ENCODE assay signal across 8 cellular contexts in the genomic region with DNA sequence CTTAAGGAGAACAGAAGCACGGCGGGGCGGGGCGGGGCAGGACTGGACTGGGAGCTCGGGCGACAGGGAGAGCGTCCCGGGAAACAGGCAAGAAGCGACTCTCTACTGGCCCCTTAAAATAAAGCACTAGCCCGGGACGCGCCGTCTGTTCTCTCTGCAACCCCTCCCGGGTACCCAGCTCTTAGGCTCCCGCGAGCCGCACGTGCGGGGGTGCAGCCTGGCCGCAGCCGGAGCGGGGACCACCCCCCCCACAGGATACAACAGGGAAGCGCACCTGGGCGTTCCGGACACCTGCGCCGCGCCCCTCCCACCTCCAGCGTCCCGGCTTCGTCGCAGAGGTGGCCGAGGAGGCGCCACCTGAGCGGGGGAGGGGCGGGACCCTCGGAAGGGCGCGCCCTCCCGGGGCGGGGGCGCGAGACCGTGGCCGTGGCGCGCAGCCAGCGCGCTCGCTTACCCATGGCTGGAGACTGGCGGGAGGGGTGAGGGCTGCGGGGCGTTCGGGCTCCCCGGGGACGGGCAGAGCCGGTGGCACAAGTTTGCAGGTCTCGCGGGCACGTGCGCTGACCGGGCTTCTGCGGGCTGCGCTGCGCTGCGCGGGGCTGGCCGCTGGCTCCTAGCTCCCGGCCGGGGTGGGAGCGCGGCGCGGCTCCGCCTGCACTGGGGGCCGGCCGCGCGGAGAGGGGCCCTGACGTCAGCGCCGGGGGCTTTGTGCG.
DNase-seq lines count a peak whose midpoint lies in the region; ATAC-seq and TF ChIP-seq lines count a peak whose summit lies in the region.

No MANE protein-coding gene starts in this region.

- H3K27me3 Mint-ChIP-seq in activated CD8-positive, alpha-beta memory T cell treated with anti-CD3 and anti-CD28 coated beads, Interleukin-2, amount 10 ng/mL, durations not matched to agents 7 days and 5 days: peaks cover 44% of the 10 kb centered on the region

- TF ChIP-seq POLR2A in ovary (IDR thresholded peaks at IDR 0.05): no peak

- H3K36me3 ChIP-seq in HEK293 (ENCODE audit: control insufficient read depth in 2 of 2, insufficient read depth in 1 of 2, low read length in 2 of 2) (no peaks in the 10 kb centered on the region), ovary (no peaks in the 10 kb centered on the region)

- no peak for TF ChIP-seq EP300 in ovary (IDR thresholded peaks at IDR 0.05)

- H3K4me3 Mint-ChIP-seq in activated CD8-positive, alpha-beta memory T cell treated with anti-CD3 and anti-CD28 coated beads, Interleukin-2, amount 10 ng/mL, durations not matched to agents 7 days and 5 days: no peak overlapping the region

- no peak for TF ChIP-seq CTCF in AG09309 (IDR thresholded peaks at IDR 0.05; ENCODE audit: control insufficient read depth, insufficient read depth, low read depth, low read length, missing control alignments)
- peak; percentile 42; the same call in 1 of the 2 replicates for TF ChIP-seq CTCF in HEK293 (tag by site-specific recombination; IDR thresholded peaks at IDR 0.05)
- TF ChIP-seq CTCF in ovary (IDR thresholded peaks at IDR 0.05): no peak

- H3K27me3 ChIP-seq in ovary: no peaks in the 10 kb centered on the region

- peak overlapping the region; percentile 56; the same call in 1 of the 2 replicates for H3K27ac ChIP-seq in HEK293 (ENCODE audit: extremely low read depth, low read depth, low read length)
- no peak overlapping the region for H3K27ac ChIP-seq in ovary

- peak; percentile 27 for ATAC-seq in activated CD8-positive, alpha-beta memory T cell treated with anti-CD3 and anti-CD28 coated beads, Interleukin-2, amount 10 ng/mL, durations not matched to agents 7 days and 5 days
- no peak for ATAC-seq in GM18861 (IDR thresholded peaks at IDR 0.05; ENCODE audit: unreplicated experiment)

- no peaks in the 10 kb centered on the region for H3K9me3 Mint-ChIP-seq in activated CD8-positive, alpha-beta memory T cell treated with anti-CD3 and anti-CD28 coated beads, Interleukin-2, amount 10 ng/mL, durations not matched to agents 7 days and 5 days (ENCODE audit: low read depth)

- no peaks in the 10 kb centered on the region for H3K9me3 ChIP-seq in HEK293 (ENCODE audit: control insufficient read depth, insufficient read depth, low read depth, low read length)
- no peaks in the 10 kb centered on the region for H3K9me3 ChIP-seq in ovary

- peak overlapping the region; percentile 18 for H3K4me3 ChIP-seq in AG09309 (ENCODE audit: control insufficient read depth, low read depth, low read length)
- H3K4me3 ChIP-seq in HEK293 (ENCODE audit: low read depth, low read length): peak overlapping the region; percentile 58
- peak overlapping the region; percentile 26 for H3K4me3 ChIP-seq in ovary

- H3K4me1 ChIP-seq in HEK293 (ENCODE audit: control insufficient read depth, insufficient read depth, low read length): peaks cover 11% of the 10 kb centered on the region
- no peaks in the 10 kb centered on the region for H3K4me1 ChIP-seq in ovary (ENCODE audit: insufficient read depth)

- H3K27ac Mint-ChIP-seq in activated CD8-positive, alpha-beta memory T cell treated with anti-CD3 and anti-CD28 coated beads, Interleukin-2, amount 10 ng/mL, durations not matched to agents 7 days and 5 days: no peak overlapping the region

- POLR2A ChIA-PET in HEK293 (lab: Yijun Ruan, JAX): interaction anchor here (0.6 to 1.8 kb wide), 2 partner anchors 91 to 427 kb away, joined by 3 to 11 read pairs; partner anchors contain the start of gene GEMIN8

- CTCF ChIA-PET in HEK293 (lab: Yijun Ruan, JAX): interaction anchor here (0.6 to 1.3 kb wide), 3 partner anchors 11 to 431 kb away, joined by 3 to 4 read pairs (median 3); no protein-coding TSS in a partner anchor
- CTCF ChIA-PET in activated CD8-positive, alpha-beta memory T cell treated with anti-CD3 and anti-CD28 coated beads, Interleukin-2, amount 10 ng/mL, durations not matched to agents 7 days and 5 days (lab: Charles Lee): no interaction called here

- no peaks in the 10 kb centered on the region for H3K4me1 Mint-ChIP-seq in activated CD8-positive, alpha-beta memory T cell treated with anti-CD3 and anti-CD28 coated beads, Interleukin-2, amount 10 ng/mL, durations not matched to agents 7 days and 5 days

- no peaks in the 10 kb centered on the region for H3K36me3 Mint-ChIP-seq in activated CD8-positive, alpha-beta memory T cell treated with anti-CD3 and anti-CD28 coated beads, Interleukin-2, amount 10 ng/mL, durations not matched to agents 7 days and 5 days

- intact Hi-C loops in ovary (cut with DNase I): no loop called here

- no peak for DNase-seq in AG09309 (ENCODE audit: low read depth)
- DNase-seq in activated CD8-positive, alpha-beta memory T cell treated with anti-CD3 and anti-CD28 coated beads, Interleukin-2, amount 10 ng/mL, durations not matched to agents 7 days and 5 days: no peak
- peak; percentile 10 for DNase-seq in germinal center (ENCODE audit: low spot score)
- DNase-seq in ovary: peak in 4 of 5 donors; percentile 16 to 45 (median 27)
- DNase-seq in GM19240 (ENCODE audit: insufficient read length, low spot score): no peak
- no peak for DNase-seq in NK-92 treated with Interleukin-12 subunit alpha and Interleukin-12 subunit beta, amount 100 ng/mL, for 24 hours (lab: John Stamatoyannopoulos, UW)

- WGBS in ovary, 3 donors: 0 to 1% (median 0%) methylated on average over 23 to 83 of the region's 83 CpGs

TF ChIP-seq in HEK293, 187 proteins besides CTCF, POLR2A, EP300 and RAD21 (continues in another document):
- no peak for TF ChIP-seq ZNF558 (tag by site-specific recombination; IDR thresholded peaks at IDR 0.05)
- TF ChIP-seq ZNF792 (tag by site-specific recombination; IDR thresholded peaks at IDR 0.05): no peak
- TF ChIP-seq ZNF174 (tag by site-specific recombination; IDR thresholded peaks at IDR 0.05): no peak
- no peak for TF ChIP-seq TCF7L2 (IDR thresholded peaks at IDR 0.05; ENCODE audit: borderline replicate concordance, low read depth, low read length)
- TF ChIP-seq ZNF248 (tag by site-specific recombination; IDR thresholded peaks at IDR 0.05): no peak
- TF ChIP-seq ZNF426 (tag by site-specific recombination; IDR thresholded peaks at IDR 0.05): no peak
- no peak for TF ChIP-seq ZNF585B (tag by site-specific recombination; IDR thresholded peaks at IDR 0.05)
- no peak for TF ChIP-seq SCRT2 (tag by site-specific recombination; IDR thresholded peaks at IDR 0.05)
- TF ChIP-seq ZNF76 (tag by site-specific recombination; IDR thresholded peaks at IDR 0.05; ENCODE audit: borderline replicate concordance, low read depth): no peak
- no peak for TF ChIP-seq ZNF24 (tag by site-specific recombination; IDR thresholded peaks at IDR 0.05)
- no peak for TF ChIP-seq ZNF132 (tag by site-specific recombination; IDR thresholded peaks at IDR 0.05; ENCODE audit: borderline replicate concordance)
- TF ChIP-seq KLF9 (tag by site-specific recombination; IDR thresholded peaks at IDR 0.05; ENCODE audit: low read depth): no peak; the same call in none of the 2 replicates
- TF ChIP-seq PRDM2 (tag by site-specific recombination; IDR thresholded peaks at IDR 0.05; ENCODE audit: borderline replicate concordance): no peak
- TF ChIP-seq KLF1 (tag by site-specific recombination; IDR thresholded peaks at IDR 0.05): peak; percentile 71
- no peak for TF ChIP-seq ZNF404 (tag by site-specific recombination; IDR thresholded peaks at IDR 0.05)

Comparison
In these comparisons a context has a peak if more than half of its experiments do, and no peak if none do; other contexts are left out.
1. DNase-seq: peak in germinal center (single experiment) and ovary (4 of 5); none in AG09309 (single experiment), activated CD8-positive, alpha-beta memory T cell treated with anti-CD3 and anti-CD28 coated beads, Interleukin-2, amount 10 ng/mL, durations not matched to agents 7 days and 5 days (single experiment), GM19240 (single experiment) and NK-92 treated with Interleukin-12 subunit alpha and Interleukin-12 subunit beta, amount 100 ng/mL, for 24 hours (single experiment).
2. Peak in every context shown above with its lines, with median percentiles within 50 percentile points of each other: H3K4me3 ChIP-seq.